ENCODE assay signal across 25 cellular contexts in the genomic region with DNA sequence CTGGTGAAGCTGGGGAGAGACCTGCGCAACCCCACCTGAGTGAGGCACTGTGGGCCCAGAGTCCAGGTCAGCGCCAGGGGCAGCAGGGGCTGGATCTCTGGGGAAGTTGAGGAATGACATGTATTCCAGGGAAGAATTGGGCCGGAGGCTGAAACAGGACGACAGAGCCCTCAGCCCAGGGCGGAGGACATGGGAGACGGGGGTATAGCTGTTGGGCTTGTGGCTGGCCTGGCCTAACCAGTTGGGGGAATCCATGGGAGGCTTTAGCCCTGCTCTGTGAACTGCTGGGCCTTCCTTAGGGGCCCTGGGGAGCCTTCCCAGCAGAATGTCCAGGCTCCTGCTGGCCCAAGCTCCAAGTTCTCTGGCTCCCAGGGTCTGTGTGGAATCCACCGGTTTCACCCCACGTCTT. TPM values are rescaled to one million over a fixed set of nuclear protein-coding genes. Genes with fewer than 3 reads are reported as not detected.
DNase-seq lines count a peak whose midpoint lies in the region; ATAC-seq and TF ChIP-seq lines count a peak whose summit lies in the region.
"Had no signal": no experiment of that assay in that cellular context is flagged by ENCODE, and none has a peak within 500 bp of the region (broad histone marks: within the 10 kb centered on the region; RNA-seq: fewer than 3 reads in every experiment).

No MANE protein-coding gene starts in this region.

- H3K9me2 ChIP-seq in GM23338 (ENCODE audit: insufficient read depth), result no peaks in the 10 kb centered on the region

- in situ Hi-C loops in IMR-90 (cut with MboI; ENCODE audit: low sequenced_read_pairs), result no loop called here

- no peak overlapping the region for H3K27ac Mint-ChIP-seq in GM23338
- H3K27ac Mint-ChIP-seq in CD8-positive, alpha-beta memory T cell, result no peak overlapping the region
- H3K27ac Mint-ChIP-seq: activated CD4-positive, alpha-beta T cell treated with anti-CD3 and anti-CD28 coated beads for 36 hours had no signal

- H3K23ac ChIP-seq in IMR-90 (ENCODE audit: low read depth, low read length) (no peak overlapping the region), trophoblast cell (ENCODE audit: low read length) (no peak overlapping the region)

- H4K5ac ChIP-seq in IMR-90 (ENCODE audit: low read depth, low read length), result no peak overlapping the region

- POLR2A ChIA-PET in IMR-90 (lab: Charles Lee; ENCODE audit: unreplicated experiment), result no interaction called here
- POLR2A ChIA-PET in CD8-positive, alpha-beta memory T cell (lab: Charles Lee), result no interaction called here

- no peaks in the 10 kb centered on the region for H3K9me1 ChIP-seq in IMR-90 (ENCODE audit: insufficient read depth, low read length)

- TF ChIP-seq RAD21 in IMR-90 (IDR thresholded peaks at IDR 0.05; ENCODE audit: low read length), result no peak

- DNase-seq in GM23338 (ENCODE audit: low spot score), result no peak
- no peak for DNase-seq in IMR-90
- peak; percentile 49 for DNase-seq in islet precursor cell
- peak; percentile 88 for DNase-seq in trophoblast cell
- DNase-seq in DMS53 treated with DMSO at 0.1 percent for 48 hours (lab: John Stamatoyannopoulos, UW; ENCODE audit: unreplicated experiment), result no peak
- DNase-seq in NCI-H146 (lab: John Stamatoyannopoulos, UW), result no peak
- no peak for DNase-seq in CD8-positive, alpha-beta memory T cell
- DNase-seq in NOMO-1 treated with DMSO at 0.1 percent for 48 hours (lab: John Stamatoyannopoulos, UW; ENCODE audit: unreplicated experiment), result no peak
- DNase-seq: activated CD4-positive, alpha-beta T cell treated with anti-CD3 and anti-CD28 coated beads for 36 hours; activated gamma-delta T cell treated with Interleukin-2 at 50 U/mL for 16 hours; amniotic stem cell; Calu3; colonic mucosa; effector memory CD4-positive, alpha-beta T cell; KBM-7; MG63; NCI-H2029 treated with DMSO at 0.1 percent for 48 hours; stimulated activated naive CD8-positive, alpha-beta T cell treated with anti-CD3 and anti-CD28 coated beads, Interleukin-15, Interleukin-2, amounts not matched to agents 100 U/mL and 50 U/mL, for 24 hours; testis had no signal

- H3K14ac ChIP-seq in IMR-90 (replicated peaks; ENCODE audit: low read depth, low read length) (no peak overlapping the region), trophoblast cell (ENCODE audit: low read length) (peak overlapping the region; percentile 46)

- dilution Hi-C loops in IMR-90 (cut with HindIII; ENCODE audit: low sequenced_read_pairs, unreplicated experiment), result no loop called here

- no CpG with 5 or more reads among the region's 8 CpGs for WGBS in IMR-90 (ENCODE audit: extremely low coverage in 2 of 2, insufficient read length in 1 of 2), 2 experiments
- WGBS in trophoblast cell (ENCODE audit: extremely low coverage, insufficient coverage, insufficient read length), result no CpG with 5 or more reads among the region's 8 CpGs

- H2BK5ac ChIP-seq in IMR-90 (ENCODE audit: low read depth, low read length, poor library complexity, severe bottlenecking) (no peak overlapping the region), trophoblast cell (ENCODE audit: low read depth, low read length, poor library complexity) (no peak overlapping the region)

- no peak overlapping the region for H2BK20ac ChIP-seq in IMR-90 (ENCODE audit: low read depth, low read length)

- H3K4me2 ChIP-seq in GM23338 (no peak overlapping the region), IMR-90 (ENCODE audit: low read depth, low read length) (no peak overlapping the region), trophoblast cell (ENCODE audit: low read length) (no peak overlapping the region)

- no peak overlapping the region for H2AK5ac ChIP-seq in IMR-90 (ENCODE audit: low read depth, low read length)
- no peak overlapping the region for H2AK5ac ChIP-seq in trophoblast cell (ENCODE audit: low read length)

- no peak overlapping the region for H3K9ac ChIP-seq in IMR-90 (ENCODE audit: low read depth, low read length)
- H3K9ac ChIP-seq in trophoblast cell (ENCODE audit: low read length), result no peak overlapping the region

- H4K8ac ChIP-seq in IMR-90 (ENCODE audit: low read depth in 2 of 2, low read length in 2 of 2), result no peak overlapping the region
- peak overlapping the region; percentile 17 for H4K8ac ChIP-seq in trophoblast cell (ENCODE audit: low read depth, low read length)

- peaks cover 3% of the 10 kb centered on the region; the same call in 1 of the 3 replicates for H3K4me1 Mint-ChIP-seq in GM23338
- no peaks in the 10 kb centered on the region for H3K4me1 Mint-ChIP-seq in CD8-positive, alpha-beta memory T cell
- H3K4me1 Mint-ChIP-seq: activated CD4-positive, alpha-beta T cell treated with anti-CD3 and anti-CD28 coated beads for 36 hours; neural crest cell had no signal

- no peak for TF ChIP-seq POLR2A in IMR-90 (IDR thresholded peaks at IDR 0.05; ENCODE audit: low read depth, low read length)

- ATAC-seq in GM23338 (0 out of 3 replicates have a peak, but pooled peaks have one; percentile 27), IMR-90 (ENCODE audit: low read depth) (no peak)
- ATAC-seq: activated CD4-positive, alpha-beta T cell treated with anti-CD3 and anti-CD28 coated beads for 36 hours; stimulated activated naive CD8-positive, alpha-beta T cell treated with anti-CD3 and anti-CD28 coated beads, Interleukin-15, Interleukin-2, amounts not matched to agents 100 U/mL and 50 U/mL, for 24 hours had no signal

- H2BK120ac ChIP-seq in IMR-90 (ENCODE audit: low read depth, low read length) (no peak overlapping the region), trophoblast cell (ENCODE audit: insufficient read depth, low read length, poor library complexity) (no peak overlapping the region)

- H2AK9ac ChIP-seq in IMR-90 (replicated peaks; ENCODE audit: low read depth, low read length, poor library complexity), result peak overlapping the region; percentile 19

- H3K79me1 ChIP-seq in IMR-90 (ENCODE audit: low read depth in 1 of 2, low read length in 2 of 2) (no peaks in the 10 kb centered on the region), trophoblast cell (ENCODE audit: low read length) (peaks cover 50% of the 10 kb centered on the region)

- H4K91ac ChIP-seq in IMR-90 (ENCODE audit: insufficient read depth, low read depth, low read length) (no peak overlapping the region), trophoblast cell (ENCODE audit: low read depth, low read length) (no peak overlapping the region)

- no peak overlapping the region for H4K12ac ChIP-seq in trophoblast cell (ENCODE audit: low read depth, low read length)

- no peaks in the 10 kb centered on the region for H4K20me1 ChIP-seq in GM23338 (replicated peaks; ENCODE audit: insufficient read depth)
- H4K20me1 ChIP-seq in IMR-90 (ENCODE audit: insufficient read depth, low read length), result no peaks in the 10 kb centered on the region

- H3K27ac ChIP-seq in GM23338 (ENCODE audit: low read depth) (no peak overlapping the region), IMR-90 (ENCODE audit: insufficient read depth, low read length) (no peak overlapping the region), trophoblast cell (ENCODE audit: low read depth, low read length) (no peak overlapping the region)
- no peak overlapping the region for H3K27ac ChIP-seq in CD8-positive, alpha-beta memory T cell (ENCODE audit: low read depth, low read length)
- H3K27ac ChIP-seq: breast epithelium, C4-2B, colonic mucosa, RWPE1, SK-N-MC, testis had no signal

- CTCF ChIA-PET in IMR-90 (lab: Yijun Ruan, JAX), result no interaction called here
- CTCF ChIA-PET in CD8-positive, alpha-beta memory T cell (lab: Charles Lee), result no interaction called here

- H3K56ac ChIP-seq in IMR-90 (ENCODE audit: extremely low read depth, insufficient read depth, low read length), result no peak overlapping the region

- H3K4me3 Mint-ChIP-seq in GM23338, result no peak overlapping the region
- no peak overlapping the region for H3K4me3 Mint-ChIP-seq in CD8-positive, alpha-beta memory T cell
- H3K4me3 Mint-ChIP-seq: activated CD4-positive, alpha-beta T cell treated with anti-CD3 and anti-CD28 coated beads for 36 hours; neural crest cell had no signal

- peaks cover 39% of the 10 kb centered on the region for H3K27me3 ChIP-seq in GM23338 (ENCODE audit: insufficient read depth)
- H3K27me3 ChIP-seq in IMR-90 (ENCODE audit: control insufficient read depth, insufficient read depth, low read length), result peaks cover 34% of the 10 kb centered on the region
- no peaks in the 10 kb centered on the region for H3K27me3 ChIP-seq in trophoblast cell (ENCODE audit: insufficient read depth, low read length)
- H3K27me3 ChIP-seq in CD8-positive, alpha-beta memory T cell (ENCODE audit: insufficient read depth, low read length, poor library complexity, severe bottlenecking), result no peaks in the 10 kb centered on the region
- H3K27me3 ChIP-seq: breast epithelium, colonic mucosa, MG63, testis had no signal

- H3K4me3 ChIP-seq in GM23338, result no peak overlapping the region
- H3K4me3 ChIP-seq in IMR-90 (ENCODE audit: insufficient read depth, low read depth, low read length), result no peak overlapping the region
- H3K4me3 ChIP-seq in trophoblast cell (ENCODE audit: low read depth, low read length), result no peak overlapping the region
- no peak overlapping the region for H3K4me3 ChIP-seq in CD8-positive, alpha-beta memory T cell (ENCODE audit: low read length)
- H3K4me3 ChIP-seq: breast epithelium, colonic mucosa, HAP-1, MG63, SK-N-MC, testis had no signal

- H3K79me2 ChIP-seq in GM23338 (replicated peaks; ENCODE audit: insufficient read depth) (no peaks in the 10 kb centered on the region), trophoblast cell (ENCODE audit: control insufficient read depth, insufficient read depth, low read length, poor library complexity) (peaks cover 6% of the 10 kb centered on the region)

- H3K18ac ChIP-seq in IMR-90 (ENCODE audit: low read depth, low read length) (no peak overlapping the region), trophoblast cell (ENCODE audit: low read length) (no peak overlapping the region)

- H2AFZ ChIP-seq in GM23338, result no peak overlapping the region
- H2AFZ ChIP-seq in IMR-90 (replicated peaks; ENCODE audit: low read length, poor library complexity), result no peak overlapping the region
- no peak overlapping the region for H2AFZ ChIP-seq in trophoblast cell (ENCODE audit: insufficient read depth, low read length, poor library complexity)

- peak overlapping the region; percentile 87 for H2BK12ac ChIP-seq in trophoblast cell (ENCODE audit: low read length)

- no peaks in the 10 kb centered on the region; the same call in 2 of the 3 replicates for H3K36me3 Mint-ChIP-seq in GM23338 (ENCODE audit: low read depth)
- H3K36me3 Mint-ChIP-seq in CD8-positive, alpha-beta memory T cell, result peaks cover 0 to 5% (median 3%) of the 10 kb centered on the region in 3 donors

- no peaks in the 10 kb centered on the region for H3K4me1 ChIP-seq in GM23338 (ENCODE audit: insufficient read depth)
- H3K4me1 ChIP-seq in IMR-90 (ENCODE audit: control insufficient read depth, insufficient read depth, low read length), result no peaks in the 10 kb centered on the region
- peaks cover 30 to 46% of the 10 kb centered on the region in 2 experiments for H3K4me1 ChIP-seq in trophoblast cell (ENCODE audit: control insufficient read depth in 1 of 2, insufficient read depth in 2 of 2, low read length in 2 of 2)
- H3K4me1 ChIP-seq in CD8-positive, alpha-beta memory T cell (ENCODE audit: insufficient read depth, low read length), result no peaks in the 10 kb centered on the region
- H3K4me1 ChIP-seq: breast epithelium, colonic mucosa, HAP-1, testis had no signal

- peaks cover 53% of the 10 kb centered on the region for H3K27me3 Mint-ChIP-seq in GM23338 (ENCODE audit: insufficient read depth, low read depth, poor library complexity)
- peaks cover 0 to 3% of the 10 kb centered on the region in 2 donors for H3K27me3 Mint-ChIP-seq in CD8-positive, alpha-beta memory T cell
- H3K27me3 Mint-ChIP-seq: activated CD4-positive, alpha-beta T cell treated with anti-CD3 and anti-CD28 coated beads for 36 hours had no signal

- intact Hi-C loops in IMR-90 (cut with micrococcal nuclease), result no loop called here

- TF ChIP-seq CTCF in GM23338 (conservative IDR thresholded peaks at IDR 0.05; ENCODE audit: low read depth in 2 of 2) (no peak), IMR-90 (conservative IDR thresholded peaks at IDR 0.05; ENCODE audit: low read depth, low read length) (no peak)

- no TSS peak for BruUV-seq in IMR-90 (replicated peaks; lab: Mats Ljungman, UMichigan)

- H3K9me3 Mint-ChIP-seq in GM23338, result peaks cover 5% of the 10 kb centered on the region; the same call in 2 of the 3 replicates
- peaks cover 0 to 2% (median 0%) of the 10 kb centered on the region in 5 donors for H3K9me3 Mint-ChIP-seq in CD8-positive, alpha-beta memory T cell
- H3K9me3 Mint-ChIP-seq: neural crest cell had no signal

- H3F3A ChIP-seq in GM23338 (replicated peaks; ENCODE audit: low read depth), result no peaks in the 10 kb centered on the region

- no peaks in the 10 kb centered on the region; the same call in 1 of the 2 replicates for H3K9me3 ChIP-seq in IMR-90 (ENCODE audit: control insufficient read depth, insufficient read depth, low read length)
- H3K9me3 ChIP-seq in trophoblast cell (ENCODE audit: insufficient read depth, low read depth, low read length), result peaks cover 6% of the 10 kb centered on the region
- H3K9me3 ChIP-seq in CD8-positive, alpha-beta memory T cell (ENCODE audit: low read length), result no peaks in the 10 kb centered on the region
- H3K9me3 ChIP-seq: breast epithelium, colonic mucosa, HAP-1, MG63, testis had no signal

- H3K4ac ChIP-seq in IMR-90 (ENCODE audit: low read depth, low read length), result no peak overlapping the region
- no peak overlapping the region for H3K4ac ChIP-seq in trophoblast cell (ENCODE audit: low read depth, low read length)

- no peaks in the 10 kb centered on the region for H3K36me3 ChIP-seq in GM23338 (ENCODE audit: insufficient read depth)
- no peaks in the 10 kb centered on the region for H3K36me3 ChIP-seq in IMR-90 (ENCODE audit: control insufficient read depth, insufficient read depth, low read length)
- H3K36me3 ChIP-seq in trophoblast cell (ENCODE audit: control insufficient read depth in 1 of 2, insufficient read depth in 2 of 2, low read length in 2 of 2), result no peaks in the 10 kb centered on the region
- no peaks in the 10 kb centered on the region for H3K36me3 ChIP-seq in CD8-positive, alpha-beta memory T cell (ENCODE audit: insufficient read depth, low read length)
- H3K36me3 ChIP-seq: breast epithelium, colonic mucosa, HAP-1, MG63 had no signal

- no peak overlapping the region for H2BK15ac ChIP-seq in IMR-90 (ENCODE audit: low read depth, low read length)

RNA-seq across cellular contexts. Expression of a gene that starts 50.3 kb away (rescaled TPM):
- 2.8 and 4.2 TPM in 2 replicates for total RNA-seq in GM23338 (2014; rRNA removed; shearing (Covaris generic))
- polyA plus RNA-seq in GM23338 (2016; fragmentation: Nextera tagmentation; extraction: Ambion mirVana) (0.89 and 1.5 TPM in 2 replicates), IMR-90 (2012; rRNA removed) (0.11 and 0.14 TPM in 2 replicates)
- total RNA-seq in IMR-90 (2012; rRNA removed), result 1.9 and 2.0 TPM in 2 replicates
- polyA plus RNA-seq in IMR-90 (2012; cell fraction: cytosol; rRNA removed), result under 0.01 TPM in 2 replicates
- polyA plus RNA-seq in IMR-90 (2012; cell fraction: nucleus; rRNA removed; ENCODE audit: low replicate concordance), result 0.57 and 1.3 TPM in 2 replicates
- polyA plus RNA-seq in trophoblast cell (2013), result 0.19 and 0.21 TPM in 2 replicates
- under 1 TPM; 0.20 TPM for total RNA-seq in CD8-positive, alpha-beta memory T cell
- 0.08 TPM for polyA plus RNA-seq in CD8-positive, alpha-beta memory T cell

Comparison
In these comparisons a context has a peak if more than half of its experiments do, and no peak if none do; other contexts are left out.
1. DNase-seq: peak in islet precursor cell (single experiment) and trophoblast cell (2 of 2); none in GM23338 (single experiment), IMR-90 (single experiment), DMS53 treated with DMSO at 0.1 percent for 48 hours (single experiment), NCI-H146 (single experiment), CD8-positive, alpha-beta memory T cell (0 of 5) and NOMO-1 treated with DMSO at 0.1 percent for 48 hours (single experiment).